ENCODE assay signal across 15 cellular contexts in the genomic region with DNA sequence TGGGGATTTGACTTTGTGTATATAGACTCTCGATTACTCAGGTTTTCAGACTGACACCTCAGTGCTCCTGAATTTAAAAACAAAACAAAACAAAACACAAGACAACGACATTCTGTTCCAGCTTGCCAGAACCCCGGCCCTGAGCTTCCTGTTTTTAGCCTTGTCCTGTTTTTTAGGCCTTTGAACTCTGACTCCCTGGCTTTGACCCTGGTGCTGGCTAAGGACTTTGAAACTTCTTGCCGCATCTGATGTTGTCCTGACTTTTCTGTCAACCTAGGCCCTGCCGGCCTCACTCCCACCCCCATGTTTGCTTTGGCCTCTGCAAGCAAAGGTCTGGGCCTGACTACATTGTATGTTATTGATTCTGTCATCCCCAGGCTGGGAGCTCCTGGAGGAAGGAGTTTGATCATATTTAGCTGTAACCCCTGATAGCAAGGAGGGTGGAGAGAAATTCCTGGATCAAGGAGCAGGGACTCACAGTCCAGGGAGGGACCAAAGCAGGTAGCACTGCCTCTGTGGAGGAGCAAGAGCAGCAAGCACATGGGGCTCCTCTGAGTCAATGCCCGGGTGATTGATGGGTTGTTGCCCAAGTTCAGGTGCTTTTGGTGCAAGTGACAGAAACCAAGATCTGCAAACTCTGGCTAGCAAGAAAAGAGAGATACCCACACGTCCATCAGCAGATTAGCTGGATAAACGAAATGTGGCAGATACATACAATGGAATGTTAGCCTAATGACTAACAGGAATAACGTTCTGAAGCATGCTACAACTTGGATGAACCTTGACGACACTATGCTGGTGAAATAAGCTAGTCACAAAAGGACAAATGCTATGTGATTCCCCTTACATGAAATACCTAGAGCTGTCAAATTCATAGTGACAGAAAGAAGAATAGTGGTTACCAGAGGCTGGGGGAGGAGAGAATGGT. TPM values are rescaled to one million over a fixed set of nuclear protein-coding genes. Genes with fewer than 3 reads are reported as not detected.
A peak's percentile ranks its signal among the peaks of the same experiment; 100 is the strongest.
DNase-seq lines count a peak whose midpoint lies in the region; ATAC-seq, FAIRE-seq and TF ChIP-seq lines count a peak whose summit lies in the region.
"Had no signal": no experiment of that assay in that cellular context is flagged by ENCODE, and none has a peak within 500 bp of the region (broad histone marks: within the 10 kb centered on the region; RNA-seq: fewer than 3 reads in every experiment).

No MANE protein-coding gene starts in this region.

- H3K4me2 ChIP-seq in keratinocyte (ENCODE audit: control insufficient read depth, extremely low read depth, insufficient read depth, low read depth, low read length) = peak overlapping the region; percentile 60
- H3K4me2 ChIP-seq: A549, PC-9 had no signal

- no peak overlapping the region for H3K4me3 Mint-ChIP-seq in activated CD8-positive, alpha-beta memory T cell treated with anti-CD3 and anti-CD28 coated beads, Interleukin-2, amount 10 ng/mL, durations not matched to agents 7 days and 5 days
- H3K4me3 Mint-ChIP-seq: activated T-cell treated with anti-CD3 and anti-CD28 coated beads, Interleukin-2, amount 50 U/mL, for 24 hours had no signal

- H3K9me3 ChIP-seq in keratinocyte (ENCODE audit: control insufficient read depth, low read depth, low read length) (no peaks in the 10 kb centered on the region), subcutaneous abdominal adipose tissue (ENCODE audit: control insufficient read depth in 5 of 5, low read length in 5 of 5) (no peaks in the 10 kb centered on the region)
- H3K9me3 ChIP-seq: A549 had no signal

- H3K36me3 Mint-ChIP-seq in activated CD8-positive, alpha-beta memory T cell treated with anti-CD3 and anti-CD28 coated beads, Interleukin-2, amount 10 ng/mL, durations not matched to agents 7 days and 5 days = peaks cover 6% of the 10 kb centered on the region

- no peaks in the 10 kb centered on the region for H3K36me3 ChIP-seq in brain microvascular endothelial cell (replicated peaks)
- H3K36me3 ChIP-seq in keratinocyte (ENCODE audit: control insufficient read depth in 2 of 2, extremely low read depth in 1 of 2, insufficient read depth in 2 of 2, low read length in 2 of 2) = no peaks in the 10 kb centered on the region
- H3K36me3 ChIP-seq in subcutaneous abdominal adipose tissue (ENCODE audit: control insufficient read depth in 5 of 5, insufficient read depth in 5 of 5, low read length in 5 of 5) = no peaks in the 10 kb centered on the region

- H3K9ac ChIP-seq in keratinocyte (ENCODE audit: control insufficient read depth, extremely low read depth, insufficient read depth, low read length) (no peak overlapping the region), subcutaneous abdominal adipose tissue (ENCODE audit: low read length in 5 of 5) (no peak overlapping the region)

- H3K4me3 ChIP-seq in brain microvascular endothelial cell (ENCODE audit: low read depth, low read length) (no peak overlapping the region), keratinocyte (ENCODE audit: control insufficient read depth in 2 of 3, extremely low read depth in 1 of 3, insufficient read depth in 2 of 3, low read depth in 1 of 3, low read length in 3 of 3) (no peak overlapping the region), subcutaneous abdominal adipose tissue (ENCODE audit: low read depth in 1 of 5, low read length in 5 of 5) (no peak overlapping the region)
- H3K4me3 ChIP-seq: A549, PC-9 had no signal

- in situ Hi-C loops in brain microvascular endothelial cell (cut with HindIII; ENCODE audit: low pct_ligation_motif_present, low sequenced_read_pairs) = no loop called here

- no peaks in the 10 kb centered on the region for H4K20me1 ChIP-seq in keratinocyte (ENCODE audit: control insufficient read depth, extremely low read depth, insufficient read depth, low read length)

- no peaks in the 10 kb centered on the region for H3K9me3 Mint-ChIP-seq in activated CD8-positive, alpha-beta memory T cell treated with anti-CD3 and anti-CD28 coated beads, Interleukin-2, amount 10 ng/mL, durations not matched to agents 7 days and 5 days (ENCODE audit: low read depth)
- H3K9me3 Mint-ChIP-seq: activated T-cell treated with anti-CD3 and anti-CD28 coated beads, Interleukin-2, amount 50 U/mL, for 24 hours had no signal

- no peaks in the 10 kb centered on the region for H3K9me1 ChIP-seq in keratinocyte (ENCODE audit: control insufficient read depth, extremely low read depth, insufficient read depth, low read length)

- H3K27ac Mint-ChIP-seq in activated CD8-positive, alpha-beta memory T cell treated with anti-CD3 and anti-CD28 coated beads, Interleukin-2, amount 10 ng/mL, durations not matched to agents 7 days and 5 days = peak overlapping the region; percentile 15
- H3K27ac Mint-ChIP-seq: activated T-cell treated with anti-CD3 and anti-CD28 coated beads, Interleukin-2, amount 50 U/mL, for 24 hours had no signal

- H3K27ac ChIP-seq in brain microvascular endothelial cell (no peak overlapping the region), keratinocyte (ENCODE audit: control insufficient read depth, insufficient read depth, low read length) (peak overlapping the region; percentile 18), subcutaneous abdominal adipose tissue (ENCODE audit: low read depth, low read length) (peak overlapping the region; percentile 27)
- H3K27ac ChIP-seq: A549, PC-9 had no signal

- peaks cover 34% of the 10 kb centered on the region for H3K4me1 Mint-ChIP-seq in activated CD8-positive, alpha-beta memory T cell treated with anti-CD3 and anti-CD28 coated beads, Interleukin-2, amount 10 ng/mL, durations not matched to agents 7 days and 5 days

- H3K27me3 ChIP-seq in brain microvascular endothelial cell (replicated peaks) (no peaks in the 10 kb centered on the region), keratinocyte (ENCODE audit: control insufficient read depth, extremely low read depth, insufficient read depth, low read length) (no peaks in the 10 kb centered on the region), subcutaneous abdominal adipose tissue (ENCODE audit: control insufficient read depth in 5 of 5, insufficient read depth in 4 of 5, low read length in 5 of 5) (peaks cover 0 to 5% (median 0%) of the 10 kb centered on the region in 5 donors)

- H2AFZ ChIP-seq in keratinocyte (ENCODE audit: control insufficient read depth, low read length) = peak overlapping the region; percentile 38
- H2AFZ ChIP-seq: PC-9 had no signal

- no peak for DNase-seq in activated CD8-positive, alpha-beta memory T cell treated with anti-CD3 and anti-CD28 coated beads, Interleukin-2, amount 10 ng/mL, durations not matched to agents 7 days and 5 days
- no peak for DNase-seq in activated CD8-positive, alpha-beta memory T cell treated with anti-CD3 and anti-CD28 coated beads, Interleukin-2, amount 50 U/mL, for 4 hours
- peak; percentile 36 for DNase-seq in brain microvascular endothelial cell
- DNase-seq in keratinocyte (ENCODE audit: low read depth, low spot score) = peak; percentile 11
- DNase-seq in NCI-H748 treated with DMSO at 0.1 percent for 48 hours (lab: John Stamatoyannopoulos, UW) = no peak
- DNase-seq in iPS-NIHi7 (ENCODE audit: extremely low spot score) = no peak
- DNase-seq in NCI-H774 (lab: John Stamatoyannopoulos, UW) = no peak
- DNase-seq: activated T-cell treated with anti-CD3 and anti-CD28 coated beads, Interleukin-2, amount 50 U/mL, for 24 hours; NCI-H187 treated with DMSO at 0.1 percent for 48 hours; PC-9; stimulated activated CD8-positive, alpha-beta memory T cell treated with anti-CD3 and anti-CD28 coated beads, Interleukin-4, amount 100 ng/mL, for 48 hours had no signal

- no peaks in the 10 kb centered on the region for H3K79me2 ChIP-seq in keratinocyte (ENCODE audit: control insufficient read depth, insufficient read depth, low read length)

- TF ChIP-seq CTCF in brain microvascular endothelial cell (IDR thresholded peaks at IDR 0.05; ENCODE audit: low read depth, low read length, missing control alignments) (no peak), keratinocyte (optimal IDR thresholded peaks at IDR 0.05 in 1 of 3, IDR thresholded peaks at IDR 0.05 in 1 of 3, conservative IDR thresholded peaks at IDR 0.05 in 1 of 3; ENCODE audit: extremely low read depth in 1 of 3, insufficient read depth in 2 of 3, low read length in 3 of 3) (no peak)

- CTCF ChIA-PET in activated CD8-positive, alpha-beta memory T cell treated with anti-CD3 and anti-CD28 coated beads, Interleukin-2, amount 10 ng/mL, durations not matched to agents 7 days and 5 days (lab: Charles Lee) = interaction anchor here (0.7 to 16.0 kb wide), 6 partner anchors 24 to 510 kb away, joined by 3 to 465 read pairs (median 5); a partner anchor contains a TSS

- FAIRE-seq in keratinocyte (lab: Jason Lieb, UNC) = no peak
- FAIRE-seq: A549 had no signal

- no peak for ATAC-seq in activated CD8-positive, alpha-beta memory T cell treated with anti-CD3 and anti-CD28 coated beads, Interleukin-2, amount 10 ng/mL, durations not matched to agents 7 days and 5 days

- H3K4me1 ChIP-seq in keratinocyte (ENCODE audit: control insufficient read depth, extremely low read depth, insufficient read depth, low read length) = peaks cover 18% of the 10 kb centered on the region
- peaks cover 2 to 41% (median 14%) of the 10 kb centered on the region in 5 donors for H3K4me1 ChIP-seq in subcutaneous abdominal adipose tissue (ENCODE audit: control insufficient read depth in 5 of 5, insufficient read depth in 5 of 5, low read length in 5 of 5)

- dilution Hi-C loops in keratinocyte (cut with MboI; ENCODE audit: extremely low pct_ligation_motif_present, low sequenced_read_pairs) = no loop called here

- H3K27me3 Mint-ChIP-seq in activated CD8-positive, alpha-beta memory T cell treated with anti-CD3 and anti-CD28 coated beads, Interleukin-2, amount 10 ng/mL, durations not matched to agents 7 days and 5 days = no peaks in the 10 kb centered on the region
- H3K27me3 Mint-ChIP-seq: activated T-cell treated with anti-CD3 and anti-CD28 coated beads, Interleukin-2, amount 50 U/mL, for 24 hours had no signal

RNA-seq across cellular contexts. Expression of a gene that starts 7.7 kb away (rescaled TPM):
- not detected for total RNA-seq in activated CD8-positive, alpha-beta memory T cell treated with anti-CD3 and anti-CD28 coated beads, Interleukin-2, amount 10 ng/mL, durations not matched to agents 7 days and 5 days
- polyA plus RNA-seq in keratinocyte = not detected in 3 replicates
- polyA plus RNA-seq in keratinocyte (2011; ENCODE audit: low read depth) = not detected
- not detected in 2 replicates for polyA plus RNA-seq in keratinocyte (2011; cell fraction: cytosol; rRNA removed)
- polyA plus RNA-seq in keratinocyte (2011; cell fraction: nucleus; rRNA removed) = not detected in 2 replicates
- not detected in 2 replicates for polyA plus RNA-seq in keratinocyte (2012; ENCODE audit: low replicate concordance)
- polyA minus RNA-seq in keratinocyte = not detected in 3 replicates
- not detected for polyA minus RNA-seq in keratinocyte (2011; cell fraction: cytosol; rRNA and poly(A)+ RNA removed)
- polyA minus RNA-seq in keratinocyte (2011; cell fraction: nucleus; rRNA and poly(A)+ RNA removed) = not detected in 2 replicates
- total RNA-seq: cerebellum, glomerular endothelial cell, PC-9 had no signal
- polyA plus RNA-seq: A549 had no signal

RNA-seq across cellular contexts. Expression of a gene that starts 12.9 kb away (rescaled TPM):
- not detected for total RNA-seq in activated CD8-positive, alpha-beta memory T cell treated with anti-CD3 and anti-CD28 coated beads, Interleukin-2, amount 10 ng/mL, durations not matched to agents 7 days and 5 days
- polyA plus RNA-seq in keratinocyte = not detected in 3 replicates
- not detected for polyA plus RNA-seq in keratinocyte (2011; ENCODE audit: low read depth)
- polyA plus RNA-seq in keratinocyte (2011; cell fraction: cytosol; rRNA removed) = not detected in 2 replicates
- polyA plus RNA-seq in keratinocyte (2011; cell fraction: nucleus; rRNA removed) = not detected in 2 replicates
- not detected in 2 replicates for polyA plus RNA-seq in keratinocyte (2012; ENCODE audit: low replicate concordance)
- not detected in 3 replicates for polyA minus RNA-seq in keratinocyte
- not detected for polyA minus RNA-seq in keratinocyte (2011; cell fraction: cytosol; rRNA and poly(A)+ RNA removed)
- not detected in 2 replicates for polyA minus RNA-seq in keratinocyte (2011; cell fraction: nucleus; rRNA and poly(A)+ RNA removed)
- total RNA-seq: PC-9 had no signal
- polyA plus RNA-seq: A549 had no signal

RNA-seq across cellular contexts. Expression of a gene that starts 27.8 kb away (rescaled TPM):
- not detected for total RNA-seq in activated CD8-positive, alpha-beta memory T cell treated with anti-CD3 and anti-CD28 coated beads, Interleukin-2, amount 10 ng/mL, durations not matched to agents 7 days and 5 days
- polyA plus RNA-seq in keratinocyte = not detected in 3 replicates
- not detected for polyA plus RNA-seq in keratinocyte (2011; ENCODE audit: low read depth)
- not detected in 2 replicates for polyA plus RNA-seq in keratinocyte (2011; cell fraction: cytosol; rRNA removed)
- polyA plus RNA-seq in keratinocyte (2011; cell fraction: nucleus; rRNA removed) = not detected in 2 replicates
- not detected in 2 replicates for polyA plus RNA-seq in keratinocyte (2012; ENCODE audit: low replicate concordance)
- polyA minus RNA-seq in keratinocyte = not detected in 3 replicates
- polyA minus RNA-seq in keratinocyte (2011; cell fraction: cytosol; rRNA and poly(A)+ RNA removed) = not detected
- polyA minus RNA-seq in keratinocyte (2011; cell fraction: nucleus; rRNA and poly(A)+ RNA removed) = not detected in 2 replicates
- total RNA-seq: cerebellum, glomerular endothelial cell, PC-9 had no signal

RNA-seq across cellular contexts. Expression of a gene that starts 30.1 kb away (rescaled TPM):
- not detected for total RNA-seq in activated CD8-positive, alpha-beta memory T cell treated with anti-CD3 and anti-CD28 coated beads, Interleukin-2, amount 10 ng/mL, durations not matched to agents 7 days and 5 days
- polyA plus RNA-seq in keratinocyte = not detected in 3 replicates
- polyA plus RNA-seq in keratinocyte (2011; ENCODE audit: low read depth) = not detected
- not detected in 2 replicates for polyA plus RNA-seq in keratinocyte (2011; cell fraction: cytosol; rRNA removed)
- polyA plus RNA-seq in keratinocyte (2011; cell fraction: nucleus; rRNA removed) = not detected in 2 replicates
- not detected in 2 replicates for polyA plus RNA-seq in keratinocyte (2012; ENCODE audit: low replicate concordance)
- polyA minus RNA-seq in keratinocyte = not detected in 3 replicates
- polyA minus RNA-seq in keratinocyte (2011; cell fraction: cytosol; rRNA and poly(A)+ RNA removed) = not detected
- polyA minus RNA-seq in keratinocyte (2011; cell fraction: nucleus; rRNA and poly(A)+ RNA removed) = not detected in 2 replicates
- total RNA-seq: cerebellum, glomerular endothelial cell, PC-9 had no signal
- polyA plus RNA-seq: A549 had no signal

RNA-seq across cellular contexts. Expression of a gene that starts 43.0 kb away (rescaled TPM):
- 10 to 100 TPM; 13.5 to 18.5 TPM for total RNA-seq in activated CD8-positive, alpha-beta memory T cell treated with anti-CD3 and anti-CD28 coated beads, Interleukin-2, amount 10 ng/mL, durations not matched to agents 7 days and 5 days
- 0.40 to 1.1 TPM (median 0.87 TPM) in 3 replicates for polyA plus RNA-seq in keratinocyte
- not detected for polyA plus RNA-seq in keratinocyte (2011; ENCODE audit: low read depth)
- 0.39 and 0.45 TPM in 2 replicates for polyA plus RNA-seq in keratinocyte (2011; cell fraction: cytosol; rRNA removed)
- polyA plus RNA-seq in keratinocyte (2011; cell fraction: nucleus; rRNA removed) = 0.18 and 0.21 TPM in 2 replicates
- 0.47 and 1.2 TPM in 2 replicates for polyA plus RNA-seq in keratinocyte (2012; ENCODE audit: low replicate concordance)
- polyA minus RNA-seq in keratinocyte = 0.36 to 0.76 TPM in 2 of 3 replicates, not detected in the other
- polyA minus RNA-seq in keratinocyte (2011; cell fraction: cytosol; rRNA and poly(A)+ RNA removed) = not detected
- polyA minus RNA-seq in keratinocyte (2011; cell fraction: nucleus; rRNA and poly(A)+ RNA removed) = not detected in 2 replicates

Comparison
In these comparisons a context has a peak if more than half of its experiments do, and no peak if none do; other contexts are left out.
1. DNase-seq: peak in brain microvascular endothelial cell (single experiment) and keratinocyte (single experiment); none in activated CD8-positive, alpha-beta memory T cell treated with anti-CD3 and anti-CD28 coated beads, Interleukin-2, amount 10 ng/mL, durations not matched to agents 7 days and 5 days (single experiment), activated CD8-positive, alpha-beta memory T cell treated with anti-CD3 and anti-CD28 coated beads, Interleukin-2, amount 50 U/mL, for 4 hours (single experiment), NCI-H748 treated with DMSO at 0.1 percent for 48 hours (single experiment), iPS-NIHi7 (single experiment) and NCI-H774 (single experiment).